1 cellular context compared by ENCODE assay signal in genomic region chr6:97849390-97849789, GRCh38.
TF ChIP-seq lines count a peak whose summit lies in the region.

No MANE protein-coding gene starts in this region.

TF ChIP-seq in HepG2, 621 proteins besides CTCF, POLR2A, EP300 and RAD21 (continued from another document):
- no peak for TF ChIP-seq ZNF607 (CRISPR knock-in tag; IDR thresholded peaks at IDR 0.05; ENCODE audit: borderline replicate concordance)
TF ChIP-seq in HepG2: peak in this region for 0.
